ENCODE assay signal across 9 cellular contexts in the genomic region with DNA sequence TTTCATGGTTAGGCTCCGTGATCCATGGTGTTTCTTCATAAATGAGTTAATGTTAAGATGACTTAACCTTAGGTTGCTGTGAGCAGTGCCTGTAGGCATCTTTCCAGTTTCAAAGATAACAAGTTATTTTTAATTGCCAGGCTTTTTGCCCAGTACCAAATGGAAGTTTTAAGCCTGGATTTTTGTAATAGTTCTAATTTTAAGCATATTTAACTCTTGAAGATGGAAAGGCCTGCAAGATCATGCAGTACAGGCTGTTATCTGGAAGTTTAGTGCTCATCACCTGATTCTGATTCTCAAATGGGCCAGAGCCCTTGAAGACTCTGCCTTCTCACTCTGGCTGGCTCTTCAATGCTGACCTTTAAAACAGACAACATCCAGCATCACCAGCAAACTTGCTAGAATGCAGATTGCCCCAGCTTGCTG.
DNase-seq lines count a peak whose midpoint lies in the region; ATAC-seq and TF ChIP-seq lines count a peak whose summit lies in the region.
"Had no signal": no experiment of that assay in that cellular context is flagged by ENCODE, and none has a peak within 500 bp of the region (broad histone marks: within the 10 kb centered on the region; RNA-seq: fewer than 3 reads in every experiment).

No MANE protein-coding gene starts in this region.

- H3K4me1 Mint-ChIP-seq in activated B cell treated with CpG ODN at 0.5 μM for 24 hours = peaks cover 63% of the 10 kb centered on the region

- peak overlapping the region; percentile 14 for H3K4me2 ChIP-seq in skeletal muscle satellite cell (ENCODE audit: low read length)

- CTCF ChIA-PET in activated B cell treated with CpG ODN at 0.5 μM for 24 hours (lab: Charles Lee) = interaction anchor here (0.6 kb wide), 1 partner anchor 34 kb away, joined by 3 read pairs; no protein-coding TSS in a partner anchor

- intact Hi-C loops in activated B cell treated with CpG ODN at 0.5 μM for 24 hours (cut with micrococcal nuclease) (loop anchor here (2.0 to 5.0 kb wide), 2 partner anchors 19 to 309 kb away; no protein-coding TSS in a partner anchor), Right ventricle myocardium superior (cut with DNase I) (loop anchor here (10.0 kb wide), 1 partner anchor 281 kb away; no protein-coding TSS in a partner anchor)

- peaks cover 14% of the 10 kb centered on the region for H3K36me3 ChIP-seq in skeletal muscle satellite cell (ENCODE audit: insufficient read depth, low read length)
- no peaks in the 10 kb centered on the region for H3K36me3 ChIP-seq in MG63

- peak overlapping the region; percentile 79 for H3K27ac Mint-ChIP-seq in activated B cell treated with CpG ODN at 0.5 μM for 24 hours

- ATAC-seq in activated B cell treated with CpG ODN at 0.5 μM for 24 hours (ENCODE audit: low read depth) = no peak
- peak; percentile 74 for ATAC-seq in Right ventricle myocardium superior (ENCODE audit: poor library complexity)

- no peak overlapping the region for H3K4me3 ChIP-seq in skeletal muscle satellite cell (ENCODE audit: low read length)
- H3K4me3 ChIP-seq in MG63 = no peak overlapping the region
- H3K4me3 ChIP-seq: esophagus muscularis mucosa had no signal

- H3K27me3 Mint-ChIP-seq in activated B cell treated with CpG ODN at 0.5 μM for 24 hours = no peaks in the 10 kb centered on the region

- peaks cover 6% of the 10 kb centered on the region for H3K9me3 Mint-ChIP-seq in activated B cell treated with CpG ODN at 0.5 μM for 24 hours

- peak overlapping the region; percentile 32 for H3K4me3 Mint-ChIP-seq in activated B cell treated with CpG ODN at 0.5 μM for 24 hours

- H3K9me3 ChIP-seq in skeletal muscle satellite cell (replicated peaks; ENCODE audit: low read length) (no peaks in the 10 kb centered on the region), MG63 (peaks cover 2% of the 10 kb centered on the region; the same call in 1 of the 2 replicates)

- POLR2A ChIA-PET in activated B cell treated with CpG ODN at 0.5 μM for 24 hours (lab: Charles Lee) = interaction anchor here (0.7 kb wide), 1 partner anchor 87 kb away, joined by 3 read pairs; no protein-coding TSS in a partner anchor

- H3K9ac ChIP-seq in skeletal muscle satellite cell (ENCODE audit: low read depth, low read length) = no peak overlapping the region

- peak; percentile 29 for DNase-seq in G401 (ENCODE audit: low spot score)
- no peak for DNase-seq in activated B cell treated with CpG ODN at 0.5 μM for 24 hours
- no peak for DNase-seq in Right ventricle myocardium superior
- no peak for DNase-seq in MG63
- DNase-seq in NCI-H146 treated with DMSO at 0.1 percent for 48 hours (lab: John Stamatoyannopoulos, UW; ENCODE audit: unreplicated experiment) = no peak
- no peak for DNase-seq in KBM-7
- DNase-seq: NCI-H446 treated with DMSO at 0.1 percent for 48 hours had no signal

- H3K27me3 ChIP-seq in skeletal muscle satellite cell (ENCODE audit: control insufficient read depth, insufficient read depth, low read length) (no peaks in the 10 kb centered on the region), MG63 (no peaks in the 10 kb centered on the region)
- H3K27me3 ChIP-seq: esophagus muscularis mucosa had no signal

- H3K4me1 ChIP-seq in skeletal muscle satellite cell (ENCODE audit: control insufficient read depth, insufficient read depth, low read length) = peaks cover 12% of the 10 kb centered on the region

- H3K36me3 Mint-ChIP-seq in activated B cell treated with CpG ODN at 0.5 μM for 24 hours (ENCODE audit: low read depth) = peaks cover 80% of the 10 kb centered on the region

- TF ChIP-seq CTCF in activated B cell treated with CpG ODN at 0.5 μM for 24 hours (IDR thresholded peaks at IDR 0.05) = no peak

- in situ Hi-C loops in G401 (cut with HindIII; ENCODE audit: low sequenced_read_pairs) (no loop called here), KBM-7 (cut with MboI; ENCODE audit: low pct_unique_long_range_greater_than_20kb, low sequenced_read_pairs) (no loop called here)
